Comparison of ENCODE assay signal across 8 cellular contexts in genomic region chr1:161749509-161750407, GRCh38. TPM values are rescaled to one million over a fixed set of nuclear protein-coding genes. Genes with fewer than 3 reads are reported as not detected.
DNase-seq lines count a peak whose midpoint lies in the region; ATAC-seq and TF ChIP-seq lines count a peak whose summit lies in the region.

Gene DUSP12, plus strand, starts transcription at chr1:161749786. Its CDS starts 16 bp downstream, at chr1:161749802.

- H3K27me3 ChIP-seq in adrenal gland (no peaks in the 10 kb centered on the region), heart left ventricle (peaks cover 0 to 4% (median 0%) of the 10 kb centered on the region in 9 donors), upper lobe of right lung (no peaks in the 10 kb centered on the region)

- 0 to 3% (median 0%) methylated on average over 5 to 65 of the region's 65 CpGs for WGBS in adrenal gland, 4 donors
- WGBS in heart left ventricle, 4 donors = 0 to 2% (median 0%) methylated on average over 19 to 65 of the region's 65 CpGs

- intact Hi-C loops in adrenal gland (cut with DNase I) (loop anchor here (10.0 kb wide), 2 partner anchors 185 to 265 kb away; no protein-coding TSS in a partner anchor), heart left ventricle (cut with DNase I) (loop anchor here in 9 of 10 donors (2.0 to 10.0 kb wide), 5 partner anchors 15 to 355 kb away; no protein-coding TSS in a partner anchor), posterior cingulate gyrus (cut with DNase I) (no loop called here), upper lobe of right lung (cut with DNase I) (loop anchor here (10.0 kb wide), 1 partner anchor 265 kb away; no protein-coding TSS in a partner anchor)

- ATAC-seq in HG02763 (IDR thresholded peaks at IDR 0.05; ENCODE audit: unreplicated experiment) (peak; percentile 98), heart left ventricle (peak; percentile 99 to 100 (median 100)), upper lobe of right lung (peak; percentile 99)

- peaks cover 7 to 12% of the 10 kb centered on the region in 2 donors for H3K4me1 ChIP-seq in adrenal gland (replicated peaks in 1 of 2)
- H3K4me1 ChIP-seq in heart left ventricle = peaks cover 0 to 31% (median 11%) of the 10 kb centered on the region in 12 donors
- H3K4me1 ChIP-seq in upper lobe of right lung = peaks cover 12% of the 10 kb centered on the region

- H3K36me3 ChIP-seq in adrenal gland (replicated peaks in 1 of 2) (peaks cover 0 to 33% of the 10 kb centered on the region in 2 donors), heart left ventricle (peaks cover 0 to 39% (median 34%) of the 10 kb centered on the region in 9 donors), upper lobe of right lung (peaks cover 33% of the 10 kb centered on the region)

- 0 out of 2 replicates have a peak, but pooled peaks have one; percentile 6 for TF ChIP-seq CTCF in GM12875 (IDR thresholded peaks at IDR 0.05; ENCODE audit: borderline replicate concordance, insufficient read depth, low read depth, low read length)
- peak in 3 of 6 experiments; percentile 5 to 8 (median 7) for TF ChIP-seq CTCF in adrenal gland (IDR thresholded peaks at IDR 0.05)
- peak in 5 of 12 donors; percentile 10 to 57 (median 29) for TF ChIP-seq CTCF in heart left ventricle (IDR thresholded peaks at IDR 0.05)
- no peak for TF ChIP-seq CTCF in upper lobe of right lung (IDR thresholded peaks at IDR 0.05)

- no peaks in the 10 kb centered on the region for H3K9me3 ChIP-seq in adrenal gland (replicated peaks in 1 of 3)
- no peaks in the 10 kb centered on the region for H3K9me3 ChIP-seq in heart left ventricle
- no peaks in the 10 kb centered on the region for H3K9me3 ChIP-seq in upper lobe of right lung

- H3K27ac ChIP-seq in adrenal gland = peak within 1 kb of the TSS; percentile 74 to 94 (median 83)
- H3K27ac ChIP-seq in heart left ventricle = peak within 1 kb of the TSS; percentile 49 to 93 (median 88)
- peak within 1 kb of the TSS; percentile 89 for H3K27ac ChIP-seq in upper lobe of right lung

- DNase-seq in NCI-H1436 (lab: John Stamatoyannopoulos, UW) (peak; percentile 93), T-helper 1 cell (peak; percentile 64 to 92 (median 78)), adrenal gland (peak; percentile 90 to 95 (median 94)), heart left ventricle (peak; percentile 95 to 97 (median 96)), posterior cingulate gyrus (peak; percentile 88 to 99 (median 94)), upper lobe of right lung (peak; percentile 96)

- H3K4me3 ChIP-seq in GM12875 (ENCODE audit: low read depth, low read length) (peak within 1 kb of the TSS; percentile 99), adrenal gland (peak within 1 kb of the TSS; percentile 84 to 98 (median 86)), heart left ventricle (peak within 1 kb of the TSS; percentile 60 to 96 (median 80)), upper lobe of right lung (peak within 1 kb of the TSS; percentile 89)

- TF ChIP-seq POLR2A in adrenal gland (IDR thresholded peaks at IDR 0.05) (peak; percentile 10 to 70), heart left ventricle (IDR thresholded peaks at IDR 0.05) (peak in 1 of 2 donors; percentile 65)

RNA-seq across cellular contexts. Expression of gene DUSP12, which starts in this region (rescaled TPM):
- total RNA-seq in adrenal gland (10 to 100 TPM; 13.0 to 48.1 (median 16.6) TPM), heart left ventricle (10 to 100 TPM in 1 of 9 donors, 1 to 10 TPM in 8; 5.2 to 10.0 (median 7.1) TPM), upper lobe of right lung (19.3 TPM)
- polyA plus RNA-seq in adrenal gland (10 to 100 TPM in 2 of 3 donors, 1 to 10 TPM in 1; 7.8 to 18.2 (median 15.4) TPM), heart left ventricle (10 to 100 TPM in 1 of 2 donors, 1 to 10 TPM in 1; 5.8 to 18.1 TPM)

Comparison
In these comparisons a context has a peak if more than half of its experiments do, and no peak if none do; other contexts are left out.
1. Peak in every context shown above with its lines: DNase-seq, ATAC-seq, H3K4me3 ChIP-seq and H3K27ac ChIP-seq.